In the genomic region with DNA sequence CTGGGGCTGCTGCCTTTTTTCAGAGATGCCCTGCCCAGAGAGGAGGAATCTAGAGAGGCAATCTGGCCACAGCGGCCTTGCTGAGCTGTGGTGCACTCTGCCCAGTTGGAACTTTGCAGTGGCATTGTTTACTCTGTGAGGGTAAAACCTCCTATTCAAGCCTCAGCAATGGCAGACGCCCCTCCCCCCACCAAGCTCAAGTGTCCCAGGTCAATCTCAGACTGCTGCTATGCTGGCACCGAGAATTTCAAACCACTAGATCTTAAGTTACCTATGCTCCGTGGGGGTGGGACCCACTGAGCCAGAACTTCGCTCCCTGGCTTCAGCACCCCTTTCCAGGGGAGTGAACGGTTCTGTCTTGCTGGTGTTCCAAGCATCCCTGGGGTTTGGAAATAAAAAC, we compare ENCODE assay signal across 21 cellular contexts.
"Had no signal": no experiment of that assay in that cellular context is flagged by ENCODE, and none has a peak within 500 bp of the region (broad histone marks: within the 10 kb centered on the region; RNA-seq: fewer than 3 reads in every experiment).

No MANE protein-coding gene starts in this region.

- ATAC-seq: activated CD4-positive, alpha-beta T cell treated with anti-CD3 and anti-CD28 coated beads for 36 hours; effector memory CD8-positive, alpha-beta T cell; sciatic nerve; stimulated activated effector memory CD8-positive, alpha-beta T cell treated with anti-CD3 and anti-CD28 coated beads, Interleukin-12 subunit alpha, Interleukin-12 subunit beta, amount 100 ng/mL, for 72 hours had no signal

- H3K4me3 ChIP-seq: cardiac muscle cell, hepatocyte, lung, smooth muscle cell, stomach had no signal

- H3K4me3 Mint-ChIP-seq: activated CD4-positive, alpha-beta T cell treated with anti-CD3 and anti-CD28 coated beads for 36 hours; activated naive CD8-positive, alpha-beta T cell treated with anti-CD3 and anti-CD28 coated beads for 36 hours; activated T-helper 1 cell treated with anti-CD3 and anti-CD28 coated beads, Interleukin-12 subunit alpha, Interleukin-12 subunit beta, Interleukin-2, Interleukin-4 antibody, amounts not matched to agents 30 ng/mL and 10 ng/mL and 1 ng/mL, durations not matched to agents 14 hours and 24 hours and 36 hours; effector memory CD8-positive, alpha-beta T cell; mesothelial cell of epicardium; nephron; stimulated activated effector memory CD8-positive, alpha-beta T cell treated with anti-CD3 and anti-CD28 coated beads, Interleukin-12 subunit alpha, Interleukin-12 subunit beta, amount 100 ng/mL, for 72 hours; T-helper 2 cell treated with Interferon-gamma antibody and Interleukin-4, amounts not matched to agents 5 μg/mL and 100 μg/mL, for 36 hours; type B pancreatic cell had no signal

- H3K27ac Mint-ChIP-seq: activated CD4-positive, alpha-beta T cell treated with anti-CD3 and anti-CD28 coated beads for 36 hours; activated naive CD8-positive, alpha-beta T cell treated with anti-CD3 and anti-CD28 coated beads for 36 hours; activated T-helper 1 cell treated with anti-CD3 and anti-CD28 coated beads, Interleukin-12 subunit alpha, Interleukin-12 subunit beta, Interleukin-2, Interleukin-4 antibody, amounts not matched to agents 30 ng/mL and 10 ng/mL and 1 ng/mL, durations not matched to agents 14 hours and 24 hours and 36 hours; mesothelial cell of epicardium; nephron; stimulated activated effector memory CD8-positive, alpha-beta T cell treated with anti-CD3 and anti-CD28 coated beads, Interleukin-12 subunit alpha, Interleukin-12 subunit beta, amount 100 ng/mL, for 72 hours; T-helper 2 cell treated with Interferon-gamma antibody and Interleukin-4, amounts not matched to agents 5 μg/mL and 100 μg/mL, for 36 hours; type B pancreatic cell had no signal

- H3K4me1 Mint-ChIP-seq: mesothelial cell of epicardium, nephron had no signal

- H3K27me3 Mint-ChIP-seq: activated CD4-positive, alpha-beta T cell treated with anti-CD3 and anti-CD28 coated beads for 36 hours; activated naive CD8-positive, alpha-beta T cell treated with anti-CD3 and anti-CD28 coated beads for 36 hours; effector memory CD8-positive, alpha-beta T cell; type B pancreatic cell had no signal

- H3K27me3 ChIP-seq: cardiac muscle cell, hepatocyte, stomach had no signal

- H3K27ac ChIP-seq: cardiac muscle cell, hepatocyte, stomach had no signal

- DNase-seq: activated CD4-positive, alpha-beta T cell treated with anti-CD3 and anti-CD28 coated beads for 36 hours; activated CD4-positive, alpha-beta T cell treated with anti-CD3 and anti-CD28 coated beads, Interleukin-2, amount 50 U/mL, for 48 hours; activated naive CD8-positive, alpha-beta T cell treated with anti-CD3 and anti-CD28 coated beads for 36 hours; activated T-cell treated with anti-CD3 and anti-CD28 coated beads for 4 hours; amygdala; dermis blood vessel endothelial cell; effector memory CD8-positive, alpha-beta T cell; kidney; stimulated activated CD4-positive, alpha-beta T cell treated with anti-CD3 and anti-CD28 coated beads, Interleukin-4, amount 100 ng/mL, for 24 hours; stomach had no signal

- H3K9me3 Mint-ChIP-seq: activated T-helper 1 cell treated with anti-CD3 and anti-CD28 coated beads, Interleukin-12 subunit alpha, Interleukin-12 subunit beta, Interleukin-2, Interleukin-4 antibody, amounts not matched to agents 30 ng/mL and 10 ng/mL and 1 ng/mL, durations not matched to agents 14 hours and 24 hours and 36 hours had no signal
